Comparison of ENCODE assay signal across 8 cellular contexts in genomic region chr4:184648220-184649025, GRCh38. TPM values are rescaled to one million over a fixed set of nuclear protein-coding genes. Genes with fewer than 3 reads are reported as not detected.
A peak's percentile ranks its signal among the peaks of the same experiment; 100 is the strongest.
DNase-seq lines count a peak whose midpoint lies in the region; ATAC-seq and TF ChIP-seq lines count a peak whose summit lies in the region.

No MANE protein-coding gene starts in this region.

- CTCF ChIA-PET in activated CD4-positive, alpha-beta memory T cell treated with anti-CD3 and anti-CD28 coated beads, Interleukin-2, amount 10 ng/mL, durations not matched to agents 7 days and 5 days (lab: Charles Lee) = interaction anchor here (0.9 to 4.3 kb wide), 14 partner anchors 18 to 486 kb away, joined by 3 to 48 read pairs (median 4); partner anchors contain the start of gene CENPU

- peak overlapping the region; percentile 86 for H3K4me3 Mint-ChIP-seq in activated CD4-positive, alpha-beta memory T cell treated with anti-CD3 and anti-CD28 coated beads, Interleukin-2, amount 10 ng/mL, durations not matched to agents 7 days and 5 days

- H3K36me3 ChIP-seq in ectodermal cell (ENCODE audit: control insufficient read depth, insufficient read depth, low read length) = no peaks in the 10 kb centered on the region
- H3K36me3 ChIP-seq in lung (ENCODE audit: control insufficient read depth in 2 of 2, insufficient read depth in 2 of 2, low read length in 2 of 2) = peaks cover 0 to 2% of the 10 kb centered on the region in 2 donors

- 1% methylated on average over 53 of the region's 53 CpGs for WGBS in ectodermal cell, 2 experiments
- WGBS in lung, 2 donors = 0% methylated on average over 51 to 53 of the region's 53 CpGs

- H3K27ac Mint-ChIP-seq in activated CD4-positive, alpha-beta memory T cell treated with anti-CD3 and anti-CD28 coated beads, Interleukin-2, amount 10 ng/mL, durations not matched to agents 7 days and 5 days = peak overlapping the region; percentile 88

- peak; percentile 28 for ATAC-seq in GM21825 (IDR thresholded peaks at IDR 0.05; ENCODE audit: unreplicated experiment)
- ATAC-seq in lung (ENCODE audit: insufficient read depth, low FRiP score) = peak; percentile 51

- H3K27me3 ChIP-seq in ectodermal cell (ENCODE audit: control insufficient read depth, insufficient read depth, low read length, poor library complexity, severe bottlenecking) = no peaks in the 10 kb centered on the region
- H3K27me3 ChIP-seq in lung (ENCODE audit: control insufficient read depth, insufficient read depth) = no peaks in the 10 kb centered on the region

- H3K27me3 Mint-ChIP-seq in activated CD4-positive, alpha-beta memory T cell treated with anti-CD3 and anti-CD28 coated beads, Interleukin-2, amount 10 ng/mL, durations not matched to agents 7 days and 5 days = no peaks in the 10 kb centered on the region

- POLR2A ChIA-PET in activated CD4-positive, alpha-beta memory T cell treated with anti-CD3 and anti-CD28 coated beads, Interleukin-2, amount 10 ng/mL, durations not matched to agents 7 days and 5 days (lab: Charles Lee) = interaction anchor here (0.6 to 4.4 kb wide), 27 partner anchors 11 to 747 kb away, joined by 3 to 103 read pairs (median 6); partner anchors contain the start of genes ACSL1, CENPU, IRF2 and LRP2BP

- H3K4me3 ChIP-seq in ectodermal cell (ENCODE audit: insufficient read depth, low read depth, low read length) = peak overlapping the region; percentile 83
- H3K4me3 ChIP-seq in lung = peak overlapping the region; percentile 70

- H3K36me3 Mint-ChIP-seq in activated CD4-positive, alpha-beta memory T cell treated with anti-CD3 and anti-CD28 coated beads, Interleukin-2, amount 10 ng/mL, durations not matched to agents 7 days and 5 days (ENCODE audit: low read depth) = peaks cover 52% of the 10 kb centered on the region

- no peaks in the 10 kb centered on the region for H3K9me3 Mint-ChIP-seq in activated CD4-positive, alpha-beta memory T cell treated with anti-CD3 and anti-CD28 coated beads, Interleukin-2, amount 10 ng/mL, durations not matched to agents 7 days and 5 days

- no peak for TF ChIP-seq CTCF in lung (IDR thresholded peaks at IDR 0.05; ENCODE audit: control extremely low read depth, extremely low read depth)

- H3K4me1 ChIP-seq in ectodermal cell (ENCODE audit: control insufficient read depth, insufficient read depth, low read length) (peaks cover 17% of the 10 kb centered on the region), lung (ENCODE audit: control insufficient read depth in 2 of 2, insufficient read depth in 2 of 2, low read length in 2 of 2) (peaks cover 0 to 27% of the 10 kb centered on the region in 2 donors)

- peaks cover 66% of the 10 kb centered on the region for H3K4me1 Mint-ChIP-seq in activated CD4-positive, alpha-beta memory T cell treated with anti-CD3 and anti-CD28 coated beads, Interleukin-2, amount 10 ng/mL, durations not matched to agents 7 days and 5 days

- peak overlapping the region; percentile 81 for H3K27ac ChIP-seq in ectodermal cell (ENCODE audit: insufficient read depth, low read depth, low read length, poor library complexity, severe bottlenecking)
- peak overlapping the region; percentile 99 for H3K27ac ChIP-seq in lung (ENCODE audit: low read depth in 1 of 2, low read length in 1 of 2)

- H3K9me3 ChIP-seq in ectodermal cell (ENCODE audit: control insufficient read depth, low read length) = no peaks in the 10 kb centered on the region
- H3K9me3 ChIP-seq in lung (ENCODE audit: control insufficient read depth in 2 of 2, insufficient read depth in 1 of 2, low read length in 1 of 2) = no peaks in the 10 kb centered on the region

- DNase-seq in GM03348 (ENCODE audit: low spot score) (peak; percentile 81), M059J (ENCODE audit: low read depth) (peak; percentile 66), lung (ENCODE audit: low spot score) (peak; percentile 67), NCI-H2081 treated with DMSO at 0.1 percent for 48 hours (lab: John Stamatoyannopoulos, UW) (no peak)
- DNase-seq in activated CD4-positive, alpha-beta memory T cell treated with anti-CD3 and anti-CD28 coated beads, Interleukin-2, amount 10 ng/mL, durations not matched to agents 7 days and 5 days = peak; percentile 56
- DNase-seq in stimulated activated CD4-positive, alpha-beta T cell treated with anti-CD3 and anti-CD28 coated beads, TNF-alpha, amount 100 ng/mL, for 1 hour (ENCODE audit: low read depth in 3 of 3, low spot score in 1 of 3) = peak in 2 of 3 donors; percentile 7 to 22

RNA-seq across cellular contexts. Expression of gene CASP3, which starts 0.8 kb away (rescaled TPM):
- total RNA-seq in M059J (2014; rRNA removed; shearing (Covaris generic)) = 29.0 and 37.9 TPM in 2 replicates
- total RNA-seq in activated CD4-positive, alpha-beta memory T cell treated with anti-CD3 and anti-CD28 coated beads, Interleukin-2, amount 10 ng/mL, durations not matched to agents 7 days and 5 days = 10 to 100 TPM; 71.4 to 77.1 TPM
- 47.6 TPM for polyA plus RNA-seq in ectodermal cell (2013, experiment 1 of 4)
- polyA plus RNA-seq in ectodermal cell (2013, experiment 2 of 4) = 47.4 TPM
- 35.2 TPM for polyA plus RNA-seq in ectodermal cell (2013, experiment 3 of 4)
- polyA plus RNA-seq in ectodermal cell (2013, experiment 4 of 4) = 39.9 TPM
- total RNA-seq in lung = 10 to 100 TPM; 14.4 to 30.4 TPM
- polyA plus RNA-seq in lung = 10 to 100 TPM in 1 of 2 donors, 1 to 10 TPM in 1; 9.3 to 19.0 TPM

RNA-seq across cellular contexts. Expression of gene PRIMPOL, which starts 1.1 kb away (rescaled TPM):
- 16.3 and 20.2 TPM in 2 replicates for total RNA-seq in M059J (2014; rRNA removed; shearing (Covaris generic))
- 10 to 100 TPM; 19.2 to 23.4 TPM for total RNA-seq in activated CD4-positive, alpha-beta memory T cell treated with anti-CD3 and anti-CD28 coated beads, Interleukin-2, amount 10 ng/mL, durations not matched to agents 7 days and 5 days
- 23.6 TPM for polyA plus RNA-seq in ectodermal cell (2013, experiment 1 of 4)
- 21.7 TPM for polyA plus RNA-seq in ectodermal cell (2013, experiment 2 of 4)
- polyA plus RNA-seq in ectodermal cell (2013, experiment 3 of 4) = 21.8 TPM
- 23.9 TPM for polyA plus RNA-seq in ectodermal cell (2013, experiment 4 of 4)
- 10 to 100 TPM; 11.3 to 43.4 TPM for total RNA-seq in lung
- 10 to 100 TPM in 1 of 2 donors, 1 to 10 TPM in 1; 7.3 to 27.5 TPM for polyA plus RNA-seq in lung
